In the genomic region with DNA sequence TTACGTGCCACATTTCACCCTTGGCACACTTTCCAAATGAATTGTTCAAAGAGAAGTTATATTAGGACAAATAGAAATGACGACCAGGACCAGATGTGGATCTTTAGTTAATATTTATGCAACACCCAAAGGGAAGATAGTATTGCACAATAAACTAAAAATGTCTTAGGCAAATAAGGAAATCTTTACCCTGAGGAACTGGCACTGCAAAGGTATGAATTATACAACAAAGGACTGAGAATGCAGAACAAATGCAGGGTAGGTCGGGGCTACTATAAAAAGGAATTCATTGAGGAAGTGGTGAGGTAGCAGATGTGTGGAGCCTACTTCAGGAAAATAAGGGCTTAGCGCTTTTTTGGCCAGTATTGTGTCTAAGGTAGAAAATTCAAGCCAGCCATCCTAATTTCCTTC, we compare ENCODE assay signal across 1 cellular context.
TF ChIP-seq lines count a peak whose summit lies in the region.

No MANE protein-coding gene starts in this region.

TF ChIP-seq in GM23338, 12 proteins besides CTCF, POLR2A, EP300 and RAD21 (continued from another document):
- TF ChIP-seq ZNF462 (CRISPR knock-in tag; IDR thresholded peaks at IDR 0.05) (no peak), STAT1 (IDR thresholded peaks at IDR 0.05; ENCODE audit: unreplicated experiment) (no peak), NANOG (IDR thresholded peaks at IDR 0.05; ENCODE audit: borderline replicate concordance) (no peak), ZNF331 (CRISPR knock-in tag; IDR thresholded peaks at IDR 0.05; ENCODE audit: low read depth) (no peak), JUNB (IDR thresholded peaks at IDR 0.05; ENCODE audit: unreplicated experiment) (no peak), POLR2AphosphoS5 (IDR thresholded peaks at IDR 0.05; ENCODE audit: low read depth) (no peak), EZH2 (IDR thresholded peaks at IDR 0.05; ENCODE audit: low read depth, unreplicated experiment) (no peak), ZNF114 (CRISPR knock-in tag; IDR thresholded peaks at IDR 0.05) (no peak), CREB1 (CRISPR knock-in tag; IDR thresholded peaks at IDR 0.05; ENCODE audit: low read depth) (no peak)
TF ChIP-seq in GM23338: peak in this region for 0.
